In genomic region chr14:40139657-40140056, GRCh38 we compare ENCODE assay signal across 32 cellular contexts.
"Had no signal": no experiment of that assay in that cellular context is flagged by ENCODE, and none has a peak within 500 bp of the region (broad histone marks: within the 10 kb centered on the region; RNA-seq: fewer than 3 reads in every experiment).

No MANE protein-coding gene starts in this region.

- H3K4me1 ChIP-seq: adrenal gland, ascending aorta, body of pancreas, breast epithelium had no signal

- H3K9me3 ChIP-seq: adrenal gland, ascending aorta, body of pancreas had no signal

- H3K27me3 ChIP-seq: adrenal gland, ascending aorta, body of pancreas, brain microvascular endothelial cell, breast epithelium, cardiac muscle cell had no signal

- DNase-seq: activated effector memory CD4-positive, alpha-beta T cell treated with anti-CD3 and anti-CD28 coated beads, Interleukin-2, amount 50 U/mL, for 16 hours; activated effector memory CD4-positive, alpha-beta T cell treated with Interleukin-2 at 50 U/mL for 16 hours; activated gamma-delta T cell; activated gamma-delta T cell treated with Interleukin-2 at 50 U/mL for 16 hours; activated naive CD4-positive, alpha-beta T cell; activated naive CD4-positive, alpha-beta T cell treated with anti-CD3 and anti-CD28 coated beads for 36 hours; activated naive CD4-positive, alpha-beta T cell treated with anti-CD3 and anti-CD28 coated beads, Interleukin-2, amount 10 ng/mL, durations not matched to agents 7 days and 5 days; activated naive CD4-positive, alpha-beta T cell treated with anti-CD3 and anti-CD28 coated beads, Interleukin-2, amount 50 U/mL, for 16 hours; activated naive CD4-positive, alpha-beta T cell treated with Interleukin-2 at 50 U/mL for 16 hours; activated naive CD8-positive, alpha-beta T cell treated with anti-CD3 and anti-CD28 coated beads for 36 hours; activated naive CD8-positive, alpha-beta T cell treated with anti-CD3 and anti-CD28 coated beads, Interleukin-2, amount 10 ng/mL, durations not matched to agents 7 days and 5 days; activated naive CD8-positive, alpha-beta T cell treated with anti-CD3 and anti-CD28 coated beads, Interleukin-2, amount 50 U/mL, for 24 hours; activated T-cell treated with anti-CD3 and anti-CD28 coated beads, Interleukin-2, amount 50 U/mL, for 1 hour; activated T-cell treated with anti-CD3 and anti-CD28 coated beads, Interleukin-2, amount 50 U/mL, for 24 hours; activated T-cell treated with anti-CD3 and anti-CD28 coated beads, Interleukin-2, amount 50 U/mL, for 4 hours; activated T-cell treated with anti-CD3 and anti-CD28 coated beads, Interleukin-2, amount 50 U/mL, for 48 hours; activated T-cell treated with anti-CD3 and anti-CD28 coated beads, Interleukin-2, amount 50 U/mL, for 72 hours; adrenal gland; amniotic stem cell; amygdala; anterior cingulate cortex; aorta; body of pancreas; brain microvascular endothelial cell; caudate nucleus; central memory CD4-positive, alpha-beta T cell; cerebellar nuclear complex had no signal

- ATAC-seq: activated naive CD4-positive, alpha-beta T cell treated with anti-CD3 and anti-CD28 coated beads, Interleukin-2, amount 50 U/mL, for 72 hours; activated naive CD8-positive, alpha-beta T cell treated with anti-CD3 and anti-CD28 coated beads, Interleukin-2, amount 50 U/mL, for 24 hours; activated T-cell treated with anti-CD3 and anti-CD28 coated beads, Interleukin-2, amount 50 U/mL, for 4 hours; activated T-cell treated with anti-CD3 and anti-CD28 coated beads, Interleukin-2, amount 50 U/mL, for 72 hours; activated T-helper 17 cell treated with anti-CD3 and anti-CD28 coated beads, Interleukin-2, amount 50 U/mL, for 72 hours; body of pancreas had no signal

- H3K4me3 ChIP-seq: adrenal gland, ascending aorta, body of pancreas, breast epithelium, cardiac muscle cell had no signal

- H3K27ac ChIP-seq: adrenal gland, ascending aorta, body of pancreas, brain microvascular endothelial cell, breast epithelium, cardiac muscle cell had no signal

- H3K36me3 ChIP-seq: adrenal gland, ascending aorta, brain microvascular endothelial cell, breast epithelium, cardiac muscle cell had no signal
